1 cellular context compared by ENCODE assay signal in genomic region chr6:33967266-33967767, GRCh38.
TF ChIP-seq lines count a peak whose summit lies in the region.

No MANE protein-coding gene starts in this region.

TF ChIP-seq in HepG2, 621 proteins besides CTCF, POLR2A, EP300 and RAD21 (continued from another document):
- TF ChIP-seq, protein P1, sequence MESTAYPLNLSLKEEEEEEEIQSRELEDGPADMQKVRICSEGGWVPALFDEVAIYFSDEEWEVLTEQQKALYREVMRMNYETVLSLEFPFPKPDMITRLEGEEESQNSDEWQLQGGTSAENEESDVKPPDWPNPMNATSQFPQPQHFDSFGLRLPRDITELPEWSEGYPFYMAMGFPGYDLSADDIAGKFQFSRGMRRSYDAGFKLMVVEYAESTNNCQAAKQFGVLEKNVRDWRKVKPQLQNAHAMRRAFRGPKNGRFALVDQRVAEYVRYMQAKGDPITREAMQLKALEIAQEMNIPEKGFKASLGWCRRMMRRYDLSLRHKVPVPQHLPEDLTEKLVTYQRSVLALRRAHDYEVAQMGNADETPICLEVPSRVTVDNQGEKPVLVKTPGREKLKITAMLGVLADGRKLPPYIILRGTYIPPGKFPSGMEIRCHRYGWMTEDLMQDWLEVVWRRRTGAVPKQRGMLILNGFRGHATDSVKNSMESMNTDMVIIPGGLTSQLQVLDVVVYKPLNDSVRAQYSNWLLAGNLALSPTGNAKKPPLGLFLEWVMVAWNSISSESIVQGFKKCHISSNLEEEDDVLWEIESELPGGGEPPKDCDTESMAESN (CRISPR knock-in tag; conservative IDR thresholded peaks at IDR 0.05): no peak
- TF ChIP-seq ZNF639 (CRISPR knock-in tag; conservative IDR thresholded peaks at IDR 0.05) (no peak), NR2F2 (IDR thresholded peaks at IDR 0.05; ENCODE audit: borderline replicate concordance, low read depth) (no peak), ZNF263 (CRISPR knock-in tag; IDR thresholded peaks at IDR 0.05) (no peak), TBX3 (IDR thresholded peaks at IDR 0.05; ENCODE audit: borderline replicate concordance) (no peak), MATR3 (CRISPR knock-in tag; IDR thresholded peaks at IDR 0.05) (no peak), MTA3 (CRISPR knock-in tag; IDR thresholded peaks at IDR 0.05) (no peak), EEA1 (CRISPR knock-in tag; IDR thresholded peaks at IDR 0.05; ENCODE audit: borderline replicate concordance) (no peak), PRPF4 (IDR thresholded peaks at IDR 0.05; ENCODE audit: low read depth, low read length, poor library complexity, severe bottlenecking) (no peak), PHF5A (CRISPR knock-in tag; IDR thresholded peaks at IDR 0.05; ENCODE audit: low read depth, unreplicated experiment) (no peak), IRF2 (CRISPR knock-in tag; IDR thresholded peaks at IDR 0.05) (no peak), ZSCAN9 (CRISPR knock-in tag; IDR thresholded peaks at IDR 0.05; ENCODE audit: borderline replicate concordance) (no peak), SOX6 (IDR thresholded peaks at IDR 0.05) (no peak), SOX6 (CRISPR knock-in tag; IDR thresholded peaks at IDR 0.05) (no peak), ZNF407 (CRISPR knock-in tag; IDR thresholded peaks at IDR 0.05; ENCODE audit: not compliant biosample characterization) (no peak)
TF ChIP-seq in HepG2: peak in this region for 0.
